8 cellular contexts compared by ENCODE assay signal in genomic region chr17:7557825-7558543, GRCh38. TPM values are rescaled to one million over a fixed set of nuclear protein-coding genes. Genes with fewer than 3 reads are reported as not detected.
DNase-seq lines count a peak whose midpoint lies in the region; ATAC-seq and TF ChIP-seq lines count a peak whose summit lies in the region.

No MANE protein-coding gene starts in this region.

- H3K4me1 ChIP-seq in foreskin keratinocyte: peaks cover 2% of the 10 kb centered on the region

- H3K36me3 Mint-ChIP-seq in IgD-negative memory B cell (peaks cover 8% of the 10 kb centered on the region), activated B cell treated with CpG ODN at 0.5 μM for 24 hours (ENCODE audit: low read depth) (peaks cover 21% of the 10 kb centered on the region), neural crest cell (ENCODE audit: low read depth) (no peaks in the 10 kb centered on the region)

- POLR2A ChIA-PET in activated B cell treated with CpG ODN at 0.5 μM for 24 hours (lab: Charles Lee): interaction anchor here (0.6 to 7.9 kb wide), 15 partner anchors 9 to 320 kb away, joined by 3 to 98 read pairs (median 8); partner anchors contain the start of genes CD68, MPDU1, POLR2A and TMEM102

- peak overlapping the region; percentile 8 for H3K27ac ChIP-seq in foreskin keratinocyte

- CTCF ChIA-PET in activated B cell treated with CpG ODN at 0.5 μM for 24 hours (lab: Charles Lee): interaction anchor here (1.0 to 6.1 kb wide), 5 partner anchors 31 to 202 kb away, joined by 3 to 364 read pairs (median 4); partner anchors contain the start of gene TMEM95

- H3K4me1 Mint-ChIP-seq in IgD-negative memory B cell: peaks cover 30 to 48% (median 43%) of the 10 kb centered on the region in 3 donors
- peaks cover 74% of the 10 kb centered on the region for H3K4me1 Mint-ChIP-seq in activated B cell treated with CpG ODN at 0.5 μM for 24 hours
- H3K4me1 Mint-ChIP-seq in neural crest cell: peaks cover 32% of the 10 kb centered on the region

- TF ChIP-seq CTCF in activated B cell treated with CpG ODN at 0.5 μM for 24 hours (IDR thresholded peaks at IDR 0.05): no peak
- TF ChIP-seq CTCF in foreskin keratinocyte (conservative IDR thresholded peaks at IDR 0.05): no peak
- TF ChIP-seq CTCF in neural crest cell (conservative IDR thresholded peaks at IDR 0.05): no peak

- H3K4me3 Mint-ChIP-seq in IgD-negative memory B cell: peak overlapping the region; percentile 74 to 93 (median 92)
- peak overlapping the region; percentile 84 for H3K4me3 Mint-ChIP-seq in activated B cell treated with CpG ODN at 0.5 μM for 24 hours
- H3K4me3 Mint-ChIP-seq in neural crest cell: peak overlapping the region; percentile 89

- intact Hi-C loops in activated B cell treated with CpG ODN at 0.5 μM for 24 hours (cut with micrococcal nuclease): no loop called here

- H3K27me3 ChIP-seq in foreskin keratinocyte: no peaks in the 10 kb centered on the region

- H3K27ac Mint-ChIP-seq in IgD-negative memory B cell (peak overlapping the region; percentile 95 to 97 (median 95)), activated B cell treated with CpG ODN at 0.5 μM for 24 hours (peak overlapping the region; percentile 96), neural crest cell (ENCODE audit: unreplicated experiment) (peak overlapping the region; percentile 96)

- ATAC-seq in activated B cell treated with CpG ODN at 0.5 μM for 24 hours (ENCODE audit: low read depth) (peak; percentile 32), foreskin keratinocyte (peak; percentile 8)

- no peaks in the 10 kb centered on the region for H3K9me3 Mint-ChIP-seq in IgD-negative memory B cell
- H3K9me3 Mint-ChIP-seq in activated B cell treated with CpG ODN at 0.5 μM for 24 hours: no peaks in the 10 kb centered on the region
- H3K9me3 Mint-ChIP-seq in neural crest cell: no peaks in the 10 kb centered on the region

- H3K27me3 Mint-ChIP-seq in IgD-negative memory B cell (no peaks in the 10 kb centered on the region), activated B cell treated with CpG ODN at 0.5 μM for 24 hours (no peaks in the 10 kb centered on the region), neural crest cell (ENCODE audit: low read depth) (peaks cover 9% of the 10 kb centered on the region)

- DNase-seq in DMS 273 (lab: John Stamatoyannopoulos, UW; ENCODE audit: unreplicated experiment): peak; percentile 48
- DNase-seq in DMS 273 treated with DMSO at 0.1 percent for 48 hours (lab: John Stamatoyannopoulos, UW): no peak
- peak; percentile 60 for DNase-seq in activated B cell treated with CpG ODN at 0.5 μM for 24 hours
- DNase-seq in foreskin keratinocyte: no peak
- no peak for DNase-seq in neural crest cell (ENCODE audit: low read depth, low spot score)
- no peak for DNase-seq in stimulated activated naive CD4-positive, alpha-beta T cell (lab: John Stamatoyannopoulos, UW)
- DNase-seq in NCI-H2171 (lab: John Stamatoyannopoulos, UW): no peak

RNA-seq across cellular contexts. Expression of gene TNFSF13, which starts 0.6 kb away (rescaled TPM):
- polyA plus RNA-seq in IgD-negative memory B cell: 5.1 TPM
- total RNA-seq in activated B cell treated with CpG ODN at 0.5 μM for 24 hours: 14.4 and 15.3 TPM in 2 replicates
- 2.4 and 2.6 TPM in 2 replicates for total RNA-seq in foreskin keratinocyte
- polyA plus RNA-seq in foreskin keratinocyte: 2.3 and 3.4 TPM in 2 replicates
- 0.45 and 0.86 TPM in 2 replicates for total RNA-seq in neural crest cell

RNA-seq across cellular contexts. Expression of gene SENP3, which starts 3.7 kb away (rescaled TPM):
- polyA plus RNA-seq in IgD-negative memory B cell: 19.0 TPM
- total RNA-seq in activated B cell treated with CpG ODN at 0.5 μM for 24 hours: 49.6 and 55.8 TPM in 2 replicates
- total RNA-seq in foreskin keratinocyte: 89.6 and 102 TPM in 2 replicates
- polyA plus RNA-seq in foreskin keratinocyte: 84.1 and 103 TPM in 2 replicates
- 83.7 and 85.7 TPM in 2 replicates for total RNA-seq in neural crest cell

RNA-seq across cellular contexts. Expression of gene TNFSF12, which starts 9.1 kb away (rescaled TPM):
- 45.1 TPM for polyA plus RNA-seq in IgD-negative memory B cell
- 25.2 and 30.7 TPM in 2 replicates for total RNA-seq in activated B cell treated with CpG ODN at 0.5 μM for 24 hours
- 4.2 and 4.4 TPM in 2 replicates for total RNA-seq in foreskin keratinocyte
- polyA plus RNA-seq in foreskin keratinocyte: 6.8 and 7.0 TPM in 2 replicates
- total RNA-seq in neural crest cell: 4.1 and 5.4 TPM in 2 replicates

RNA-seq across cellular contexts. Expression of gene CD68, which starts 21.5 kb away (rescaled TPM):
- 26.9 TPM for polyA plus RNA-seq in IgD-negative memory B cell
- 7.2 and 7.8 TPM in 2 replicates for total RNA-seq in activated B cell treated with CpG ODN at 0.5 μM for 24 hours
- 20.1 and 21.4 TPM in 2 replicates for total RNA-seq in foreskin keratinocyte
- 21.0 and 23.7 TPM in 2 replicates for polyA plus RNA-seq in foreskin keratinocyte
- 0.49 and 1.6 TPM in 2 replicates for total RNA-seq in neural crest cell

RNA-seq across cellular contexts. Expression of gene MPDU1, which starts 25.7 kb away (rescaled TPM):
- polyA plus RNA-seq in IgD-negative memory B cell (37.9 TPM), foreskin keratinocyte (67.3 and 77.8 TPM in 2 replicates)
- total RNA-seq in activated B cell treated with CpG ODN at 0.5 μM for 24 hours (50.7 and 58.9 TPM in 2 replicates), foreskin keratinocyte (56.6 and 62.8 TPM in 2 replicates), neural crest cell (74.4 and 83.7 TPM in 2 replicates)

Comparison
In these comparisons a context has a peak if more than half of its experiments do, and no peak if none do; other contexts are left out.
1. DNase-seq: peak in DMS 273 (single experiment) and activated B cell treated with CpG ODN at 0.5 μM for 24 hours (single experiment); none in DMS 273 treated with DMSO at 0.1 percent for 48 hours (single experiment), foreskin keratinocyte (0 of 2), neural crest cell (single experiment), stimulated activated naive CD4-positive, alpha-beta T cell (0 of 6) and NCI-H2171 (single experiment).
2. Peak in every context shown above with its lines, with median percentiles within 50 percentile points of each other: H3K27ac Mint-ChIP-seq and H3K4me3 Mint-ChIP-seq.